ENCODE assay signal across 15 cellular contexts in genomic region chr1:8059161-8059622, GRCh38. TPM values are rescaled to one million over a fixed set of nuclear protein-coding genes. Genes with fewer than 3 reads are reported as not detected.
DNase-seq lines count a peak whose midpoint lies in the region; ATAC-seq and TF ChIP-seq lines count a peak whose summit lies in the region.
"Had no signal": no experiment of that assay in that cellular context is flagged by ENCODE, and none has a peak within 500 bp of the region (broad histone marks: within the 10 kb centered on the region; RNA-seq: fewer than 3 reads in every experiment).

No MANE protein-coding gene starts in this region.

- H3K4me1 ChIP-seq in mammary epithelial cell (ENCODE audit: insufficient read depth, low read length) (peaks cover 38% of the 10 kb centered on the region), upper lobe of left lung (peaks cover 0 to 27% (median 12%) of the 10 kb centered on the region in 4 donors)
- H3K4me1 ChIP-seq: left ventricle myocardium inferior had no signal

- in situ Hi-C loops in mammary epithelial cell (cut with MboI; ENCODE audit: low sequenced_read_pairs in 2 of 2) = no loop called here

- dilution Hi-C loops in mammary epithelial cell (cut with HindIII; ENCODE audit: low sequenced_read_pairs) = no loop called here

- CTCF ChIA-PET in mammary epithelial cell (lab: Charles Lee; ENCODE audit: low non-redundant PET) = no interaction called here

- no peaks in the 10 kb centered on the region for H3K9me3 ChIP-seq in mammary epithelial cell (replicated peaks; ENCODE audit: insufficient read depth, low read length)
- H3K9me3 ChIP-seq in upper lobe of left lung = no peaks in the 10 kb centered on the region
- H3K9me3 ChIP-seq: left ventricle myocardium inferior, SJCRH30 had no signal

- ATAC-seq in upper lobe of left lung (ENCODE audit: low FRiP score in 2 of 2) (peak; percentile 26 to 71), GM21723 (IDR thresholded peaks at IDR 0.05; ENCODE audit: unreplicated experiment) (no peak), GM21526 (IDR thresholded peaks at IDR 0.05; ENCODE audit: low FRiP score, unreplicated experiment) (no peak)
- ATAC-seq: stimulated activated naive CD8-positive, alpha-beta T cell treated with anti-CD3 and anti-CD28 coated beads, Interleukin-15, amount 100 ng/mL, for 72 hours had no signal

- H3K4me3 ChIP-seq in mammary epithelial cell (replicated peaks in 1 of 3; ENCODE audit: insufficient read depth in 1 of 3, low read depth in 2 of 3, low read length in 3 of 3) = no peak overlapping the region
- H3K4me3 ChIP-seq in upper lobe of left lung = no peak overlapping the region
- H3K4me3 ChIP-seq: left ventricle myocardium inferior, SJCRH30 had no signal

- H3K27ac ChIP-seq in mammary epithelial cell (ENCODE audit: insufficient read depth, low read depth, low read length) (peak overlapping the region; percentile 22), upper lobe of left lung (peak overlapping the region; percentile 12 to 66 (median 44))
- H3K27ac ChIP-seq: KMS-11, left ventricle myocardium inferior, SJCRH30 had no signal

- H3K4me2 ChIP-seq in mammary epithelial cell (ENCODE audit: insufficient read depth, low read depth, low read length) = no peak overlapping the region
- H3K4me2 ChIP-seq: KMS-11 had no signal

- TF ChIP-seq EP300 in upper lobe of left lung (IDR thresholded peaks at IDR 0.05) = no peak

- no peaks in the 10 kb centered on the region for H3K27me3 ChIP-seq in mammary epithelial cell (ENCODE audit: insufficient read depth, low read length)
- no peaks in the 10 kb centered on the region for H3K27me3 ChIP-seq in upper lobe of left lung
- H3K27me3 ChIP-seq: SJCRH30 had no signal

- TF ChIP-seq POLR2A in upper lobe of left lung (IDR thresholded peaks at IDR 0.05) = no peak

- 70% methylated on average over 5 of the region's 6 CpGs for WGBS in mammary epithelial cell (ENCODE audit: low coverage, missing lambda C conversion rate)
- WGBS in upper lobe of left lung, 2 donors = 45 to 70% methylated on average over 6 of the region's 6 CpGs

- H3K79me2 ChIP-seq in mammary epithelial cell (ENCODE audit: insufficient read depth, low read length) = no peaks in the 10 kb centered on the region

- DNase-seq in HK-2 (ENCODE audit: unreplicated experiment) (peak; percentile 18), mammary epithelial cell (peak; percentile 35), kidney tubule cell (ENCODE audit: low spot score) (peak; percentile 33), upper lobe of left lung (peak in 1 of 2 donors; percentile 63), COLO829 (ENCODE audit: low spot score) (no peak), SIG-M5 treated with dmso at 0.1 percent for 504 hours (lab: John Stamatoyannopoulos, UW; ENCODE audit: unreplicated experiment) (no peak)
- DNase-seq: activated CD4-positive, alpha-beta T cell treated with anti-CD3 and anti-CD28 coated beads, Interleukin-2, amount 50 U/mL, for 48 hours; hypothalamus; left ventricle myocardium inferior; NCI-H187 treated with DMSO at 0.1 percent for 48 hours; SJCRH30; stimulated activated naive CD8-positive, alpha-beta T cell treated with anti-CD3 and anti-CD28 coated beads, Interleukin-15, amount 100 ng/mL, for 72 hours had no signal

- H3K9ac ChIP-seq in mammary epithelial cell (ENCODE audit: insufficient read depth, low read length) = no peak overlapping the region
- H3K9ac ChIP-seq: KMS-11 had no signal

- intact Hi-C loops in mammary epithelial cell (cut with micrococcal nuclease) = no loop called here

- H3K36me3 ChIP-seq in mammary epithelial cell (ENCODE audit: insufficient read depth, low read length) (no peaks in the 10 kb centered on the region), upper lobe of left lung (no peaks in the 10 kb centered on the region)
- H3K36me3 ChIP-seq: left ventricle myocardium inferior, SJCRH30 had no signal

- BruUV-seq in mammary epithelial cell (replicated peaks; lab: Mats Ljungman, UMichigan) = no TSS peak

- H4K20me1 ChIP-seq in mammary epithelial cell (ENCODE audit: insufficient read depth, low read length) = no peaks in the 10 kb centered on the region

- TF ChIP-seq CTCF in mammary epithelial cell (conservative IDR thresholded peaks at IDR 0.05 in 1 of 2, IDR thresholded peaks at IDR 0.05 in 1 of 2; ENCODE audit: extremely low read depth in 1 of 2, insufficient read depth in 1 of 2, low read depth in 1 of 2, low read length in 2 of 2) = no peak
- no peak for TF ChIP-seq CTCF in upper lobe of left lung (IDR thresholded peaks at IDR 0.05)

- no peak overlapping the region for H2AFZ ChIP-seq in mammary epithelial cell (ENCODE audit: low read depth, low read length)

RNA-seq across cellular contexts. Expression of gene ERRFI1, which starts 33.1 kb away (rescaled TPM):
- 100 to 1,000 TPM in 1 of 2 donors, 10 to 100 TPM in 1; 38.8 to 150 TPM for total RNA-seq in mammary epithelial cell
- 115 TPM for polyA plus RNA-seq in mammary epithelial cell
- 99.8 TPM for polyA minus RNA-seq in mammary epithelial cell
- 100 to 1,000 TPM in 1 of 6 donors, 10 to 100 TPM in 5; 30.4 to 164 (median 84.6) TPM for total RNA-seq in upper lobe of left lung

Comparison
In these comparisons a context has a peak if more than half of its experiments do, and no peak if none do; other contexts are left out.
1. DNase-seq: peak in HK-2 (single experiment), mammary epithelial cell (single experiment) and kidney tubule cell (single experiment); none in COLO829 (single experiment) and SIG-M5 treated with dmso at 0.1 percent for 504 hours (single experiment).
2. ATAC-seq: peak in upper lobe of left lung (2 of 2); none in GM21723 (single experiment) and GM21526 (single experiment).